8 cellular contexts compared by ENCODE assay signal in genomic region chr17:35731932-35732805, GRCh38. TPM values are rescaled to one million over a fixed set of nuclear protein-coding genes. Genes with fewer than 3 reads are reported as not detected.
DNase-seq lines count a peak whose midpoint lies in the region; ATAC-seq, FAIRE-seq and TF ChIP-seq lines count a peak whose summit lies in the region.

No MANE protein-coding gene starts in this region.

- H3K27me3 ChIP-seq in CD4-positive, alpha-beta memory T cell (ENCODE audit: insufficient read depth, low read length): no peaks in the 10 kb centered on the region
- H3K27me3 ChIP-seq in RWPE2 (ENCODE audit: insufficient read depth, poor library complexity, severe bottlenecking) (no peaks in the 10 kb centered on the region), foreskin keratinocyte (peaks cover 45% of the 10 kb centered on the region), pancreas (no peaks in the 10 kb centered on the region)

- H3K27ac Mint-ChIP-seq in CD4-positive, alpha-beta memory T cell: peak overlapping the region in 4 of 7 donors; percentile 22 to 51 (median 36)

- WGBS in pancreas, 2 donors: 13 to 16% methylated on average over 36 to 38 of the region's 45 CpGs

- no peaks in the 10 kb centered on the region for H3K9me3 ChIP-seq in CD4-positive, alpha-beta memory T cell (ENCODE audit: control insufficient read depth in 1 of 2, low read length in 2 of 2)
- H3K9me3 ChIP-seq in RWPE2 (ENCODE audit: severe bottlenecking) (no peaks in the 10 kb centered on the region), pancreas (no peaks in the 10 kb centered on the region)

- intact Hi-C loops in CD4-positive, alpha-beta memory T cell (cut with micrococcal nuclease): no loop called here
- intact Hi-C loops in pancreas (cut with DNase I): no loop called here

- H3K9me3 Mint-ChIP-seq in CD4-positive, alpha-beta memory T cell: no peaks in the 10 kb centered on the region

- no peak overlapping the region for H3K4me3 ChIP-seq in CD4-positive, alpha-beta memory T cell (ENCODE audit: low read length in 2 of 2)
- H3K4me3 ChIP-seq in RWPE2 (ENCODE audit: severe bottlenecking): peak overlapping the region; percentile 50
- peak overlapping the region; percentile 37 to 76 (median 68) for H3K4me3 ChIP-seq in pancreas

- POLR2A ChIA-PET in CD4-positive, alpha-beta memory T cell (lab: Charles Lee; ENCODE audit: partially characterized antibody): interaction anchor here (1.4 kb wide), 1 partner anchor 15 kb away, joined by 3 read pairs; no protein-coding TSS in a partner anchor

- 0 out of 3 replicates have a peak, but pooled peaks have one; percentile 11 for ATAC-seq in RWPE2 (ENCODE audit: low read depth)
- peak; percentile 7 for ATAC-seq in foreskin keratinocyte
- ATAC-seq in pancreas: peak; percentile 61 to 65 (median 62)
- no peak for ATAC-seq in GM18517 (IDR thresholded peaks at IDR 0.05; ENCODE audit: unreplicated experiment)

- peak overlapping the region; percentile 67 to 82 (median 74) for H3K4me3 Mint-ChIP-seq in CD4-positive, alpha-beta memory T cell

- no peak overlapping the region for H3K27ac ChIP-seq in CD4-positive, alpha-beta memory T cell (ENCODE audit: low read depth, low read length)
- H3K27ac ChIP-seq in RWPE2 (ENCODE audit: poor library complexity, severe bottlenecking) (no peak overlapping the region), foreskin keratinocyte (no peak overlapping the region), pancreas (no peak overlapping the region)

- H3K27me3 Mint-ChIP-seq in CD4-positive, alpha-beta memory T cell: no peaks in the 10 kb centered on the region

- TF ChIP-seq CTCF in RWPE2 (IDR thresholded peaks at IDR 0.05; ENCODE audit: poor library complexity, severe bottlenecking): no peak
- no peak for TF ChIP-seq CTCF in foreskin keratinocyte (conservative IDR thresholded peaks at IDR 0.05)
- no peak for TF ChIP-seq CTCF in pancreas (IDR thresholded peaks at IDR 0.05)

- H3K4me1 Mint-ChIP-seq in CD4-positive, alpha-beta memory T cell: peaks cover 9 to 32% (median 18%) of the 10 kb centered on the region in 4 donors

- no peak for FAIRE-seq in pancreas (lab: Jason Lieb, UNC)

- CTCF ChIA-PET in CD4-positive, alpha-beta memory T cell (lab: Charles Lee; ENCODE audit: partially characterized antibody): interaction anchor here (1.3 to 2.1 kb wide), 3 partner anchors 12 to 32 kb away, joined by 4 to 13 read pairs (median 4); no protein-coding TSS in a partner anchor

- DNase-seq in CD4-positive, alpha-beta memory T cell: no peak
- no peak for DNase-seq in RWPE2 (ENCODE audit: low spot score)
- no peak for DNase-seq in foreskin keratinocyte
- DNase-seq in pancreas: peak in 2 of 6 donors; percentile 34 to 68
- no peak for DNase-seq in epidermal melanocyte (ENCODE audit: insufficient read length, low spot score)
- DNase-seq in HPDE6-E6E7 (ENCODE audit: extremely low spot score): no peak
- DNase-seq in cerebellum (ENCODE audit: low spot score): no peak

- H3K4me1 ChIP-seq in CD4-positive, alpha-beta memory T cell (ENCODE audit: insufficient read depth, low read length): peaks cover 12% of the 10 kb centered on the region
- no peaks in the 10 kb centered on the region for H3K4me1 ChIP-seq in RWPE2 (ENCODE audit: insufficient read depth, poor library complexity, severe bottlenecking)
- H3K4me1 ChIP-seq in foreskin keratinocyte: no peaks in the 10 kb centered on the region
- H3K4me1 ChIP-seq in pancreas: peaks cover 0 to 7% (median 6%) of the 10 kb centered on the region in 3 donors

- peaks cover 8 to 15% of the 10 kb centered on the region in 2 donors for H3K36me3 Mint-ChIP-seq in CD4-positive, alpha-beta memory T cell

- H3K36me3 ChIP-seq in CD4-positive, alpha-beta memory T cell (ENCODE audit: insufficient read depth, low read length): no peaks in the 10 kb centered on the region
- H3K36me3 ChIP-seq in RWPE2 (ENCODE audit: low read depth) (no peaks in the 10 kb centered on the region), pancreas (no peaks in the 10 kb centered on the region)

RNA-seq across cellular contexts. Expression of gene RASL10B, which starts 0.7 kb away (rescaled TPM):
- under 1 TPM in 1 of 2 experiments, not detected in 1; 0.15 TPM for total RNA-seq in CD4-positive, alpha-beta memory T cell
- polyA plus RNA-seq in CD4-positive, alpha-beta memory T cell: under 1 TPM in 1 of 2 donors, not detected in 1; 0.15 TPM
- total RNA-seq in foreskin keratinocyte (0.17 and 0.21 TPM in 2 replicates), pancreas (1 to 10 TPM; 3.1 to 4.9 (median 4.0) TPM), cerebellum (5.3 TPM)
- polyA plus RNA-seq in foreskin keratinocyte (0.11 and 0.29 TPM in 2 replicates), pancreas (1 to 10 TPM; 2.5 to 6.3 TPM)

RNA-seq across cellular contexts. Expression of gene GAS2L2, which starts 20.9 kb away (rescaled TPM):
- total RNA-seq in CD4-positive, alpha-beta memory T cell: under 1 TPM in 1 of 2 experiments, not detected in 1; 0.26 TPM
- under 1 TPM in 1 of 2 donors, not detected in 1; 0.13 TPM for polyA plus RNA-seq in CD4-positive, alpha-beta memory T cell
- total RNA-seq in foreskin keratinocyte (not detected in 2 replicates), pancreas (under 1 TPM; 0.03 to 0.15 (median 0.07) TPM), cerebellum (0.36 TPM)
- polyA plus RNA-seq in foreskin keratinocyte (not detected in 2 replicates), pancreas (under 1 TPM in 1 of 2 donors, not detected in 1; 0.33 TPM)

RNA-seq across cellular contexts. Expression of gene C17orf50, which starts 28.5 kb away (rescaled TPM):
- total RNA-seq in CD4-positive, alpha-beta memory T cell: not detected
- polyA plus RNA-seq in CD4-positive, alpha-beta memory T cell: not detected
- total RNA-seq in foreskin keratinocyte (not detected in 2 replicates), pancreas (under 1 TPM in 2 of 6 donors, not detected in 4; 0.17 to 0.28 TPM), cerebellum (not detected)
- polyA plus RNA-seq in foreskin keratinocyte (not detected in 2 replicates), pancreas (under 1 TPM in 1 of 2 donors, not detected in 1; 0.12 TPM)

Comparison
In these comparisons a context has a peak if more than half of its experiments do, and no peak if none do; other contexts are left out.
1. H3K4me3 ChIP-seq: peak in RWPE2 (single experiment) and pancreas (4 of 4); none in CD4-positive, alpha-beta memory T cell (0 of 2).